In genomic region chr1:85463666-85464496, GRCh38 we compare ENCODE assay signal across 8 cellular contexts. TPM values are rescaled to one million over a fixed set of nuclear protein-coding genes. Genes with fewer than 3 reads are reported as not detected.
DNase-seq lines count a peak whose midpoint lies in the region; ATAC-seq and TF ChIP-seq lines count a peak whose summit lies in the region.

No MANE protein-coding gene starts in this region.

- no peaks in the 10 kb centered on the region for H3K9me3 ChIP-seq in CD8-positive, alpha-beta T cell (ENCODE audit: low read length)
- H3K9me3 ChIP-seq in heart left ventricle (no peaks in the 10 kb centered on the region), prostate gland (no peaks in the 10 kb centered on the region), OCI-LY7 (ENCODE audit: low read length) (no peaks in the 10 kb centered on the region)

- H3K4me1 ChIP-seq in CD8-positive, alpha-beta T cell (ENCODE audit: insufficient read depth, low read length): peaks cover 3% of the 10 kb centered on the region
- H3K4me1 ChIP-seq in heart left ventricle (peaks cover 0 to 23% (median 12%) of the 10 kb centered on the region in 12 donors), prostate gland (replicated peaks) (no peaks in the 10 kb centered on the region), OCI-LY7 (ENCODE audit: insufficient read depth, low read length, poor library complexity, severe bottlenecking) (no peaks in the 10 kb centered on the region)

- H3K36me3 ChIP-seq in CD8-positive, alpha-beta T cell (ENCODE audit: insufficient read depth, low read length): no peaks in the 10 kb centered on the region
- H3K36me3 ChIP-seq in heart left ventricle (no peaks in the 10 kb centered on the region), prostate gland (no peaks in the 10 kb centered on the region), OCI-LY7 (ENCODE audit: insufficient read depth, low read length) (no peaks in the 10 kb centered on the region)

- TF ChIP-seq CTCF in CD8-positive, alpha-beta T cell (IDR thresholded peaks at IDR 0.05): no peak
- TF ChIP-seq CTCF in activated CD8-positive, alpha-beta T cell treated with anti-CD3 and anti-CD28 coated beads for 36 hours (IDR thresholded peaks at IDR 0.05): no peak
- TF ChIP-seq CTCF in heart left ventricle (IDR thresholded peaks at IDR 0.05) (no peak), prostate gland (IDR thresholded peaks at IDR 0.05) (no peak), OCI-LY7 (conservative IDR thresholded peaks at IDR 0.05; ENCODE audit: low read length) (no peak)

- peak overlapping the region; percentile 30 for H3K4me3 ChIP-seq in CD8-positive, alpha-beta T cell (ENCODE audit: low read depth, low read length)
- peak overlapping the region; percentile 3 to 79 (median 70) for H3K4me3 ChIP-seq in heart left ventricle
- peak overlapping the region; percentile 63 to 73 for H3K4me3 ChIP-seq in prostate gland
- H3K4me3 ChIP-seq in OCI-LY7 (ENCODE audit: low read depth, low read length, poor library complexity, severe bottlenecking): no peak overlapping the region

- intact Hi-C loops in CD8-positive, alpha-beta T cell (cut with DNase I, micrococcal nuclease): no loop called here
- intact Hi-C loops in activated CD8-positive, alpha-beta T cell treated with anti-CD3 and anti-CD28 coated beads for 36 hours (cut with micrococcal nuclease): loop anchor here (10.0 kb wide), 1 partner anchor 159 kb away; no protein-coding TSS in a partner anchor
- intact Hi-C loops in heart left ventricle (cut with DNase I) (loop anchor here in 3 of 10 donors (2.0 to 10.0 kb wide), 4 partner anchors 57 to 159 kb away; partner anchors contain the start of gene CCN1 (in 2 of the 3)), prostate gland (cut with DNase I) (no loop called here), OCI-LY7 (cut with micrococcal nuclease; ENCODE audit: unreplicated experiment) (no loop called here)

- peaks cover 7% of the 10 kb centered on the region for H3K4me1 Mint-ChIP-seq in CD8-positive, alpha-beta T cell (ENCODE audit: low read depth)
- peaks cover 10% of the 10 kb centered on the region for H3K4me1 Mint-ChIP-seq in activated CD8-positive, alpha-beta T cell treated with anti-CD3 and anti-CD28 coated beads for 36 hours (ENCODE audit: low read depth)

- POLR2A ChIA-PET in CD8-positive, alpha-beta T cell (lab: Charles Lee): no interaction called here
- POLR2A ChIA-PET in activated CD8-positive, alpha-beta T cell treated with anti-CD3 and anti-CD28 coated beads for 36 hours (lab: Charles Lee): interaction anchor here (1.0 kb wide), 1 partner anchor 12 kb away, joined by 4 read pairs; no protein-coding TSS in a partner anchor
- POLR2A ChIA-PET in OCI-LY7 (lab: Charles Lee): interaction anchor here (0.9 kb wide), 1 partner anchor 79 kb away, joined by 4 read pairs; no protein-coding TSS in a partner anchor

- H3K27me3 Mint-ChIP-seq in CD8-positive, alpha-beta T cell (ENCODE audit: low read depth): peaks cover 51% of the 10 kb centered on the region
- H3K27me3 Mint-ChIP-seq in activated CD8-positive, alpha-beta T cell treated with anti-CD3 and anti-CD28 coated beads for 36 hours: peaks cover 51% of the 10 kb centered on the region

- H3K9me2 ChIP-seq in OCI-LY7 (ENCODE audit: insufficient read depth, low read length): no peaks in the 10 kb centered on the region

- no peak for ATAC-seq in CD8-positive, alpha-beta T cell
- ATAC-seq in HG03354 (IDR thresholded peaks at IDR 0.05; ENCODE audit: poor library complexity, severe bottlenecking, unreplicated experiment) (peak; percentile 5), heart left ventricle (peak in 3 of 4 donors; percentile 10 to 36 (median 30)), GM18858 (IDR thresholded peaks at IDR 0.05; ENCODE audit: unreplicated experiment) (no peak), GM21737 (IDR thresholded peaks at IDR 0.05; ENCODE audit: unreplicated experiment) (no peak)
- no peak for ATAC-seq in activated CD8-positive, alpha-beta T cell treated with anti-CD3 and anti-CD28 coated beads for 36 hours

- H3K27ac ChIP-seq in CD8-positive, alpha-beta T cell (ENCODE audit: low read depth, low read length): no peak overlapping the region
- peak overlapping the region in 9 of 12 donors; percentile 50 to 83 (median 78) for H3K27ac ChIP-seq in heart left ventricle
- peak overlapping the region; percentile 78 to 86 for H3K27ac ChIP-seq in prostate gland
- H3K27ac ChIP-seq in OCI-LY7 (ENCODE audit: low read depth, low read length, poor library complexity, severe bottlenecking): no peak overlapping the region

- no peaks in the 10 kb centered on the region for H3K9me3 Mint-ChIP-seq in CD8-positive, alpha-beta T cell
- no peaks in the 10 kb centered on the region for H3K9me3 Mint-ChIP-seq in activated CD8-positive, alpha-beta T cell treated with anti-CD3 and anti-CD28 coated beads for 36 hours

- no TSS peak for BruUV-seq in OCI-LY7 (replicated peaks; lab: Mats Ljungman, UMichigan)

- no peak overlapping the region for H2AFZ ChIP-seq in OCI-LY7 (ENCODE audit: low read length)

- 5 to 9% (median 6%) methylated on average over 20 to 26 of the region's 26 CpGs for WGBS in heart left ventricle, 4 donors
- WGBS in prostate gland: 4% methylated on average over 26 of the region's 26 CpGs

- peaks cover 12% of the 10 kb centered on the region for H3K27me3 ChIP-seq in CD8-positive, alpha-beta T cell (ENCODE audit: insufficient read depth, low read length)
- peaks cover 0 to 30% (median 0%) of the 10 kb centered on the region in 9 donors for H3K27me3 ChIP-seq in heart left ventricle
- H3K27me3 ChIP-seq in prostate gland (replicated peaks; ENCODE audit: insufficient read depth): no peaks in the 10 kb centered on the region

- H3K27ac Mint-ChIP-seq in CD8-positive, alpha-beta T cell: no peak overlapping the region
- H3K27ac Mint-ChIP-seq in activated CD8-positive, alpha-beta T cell treated with anti-CD3 and anti-CD28 coated beads for 36 hours: no peak overlapping the region

- H3K36me3 Mint-ChIP-seq in CD8-positive, alpha-beta T cell: no peaks in the 10 kb centered on the region
- H3K36me3 Mint-ChIP-seq in activated CD8-positive, alpha-beta T cell treated with anti-CD3 and anti-CD28 coated beads for 36 hours (ENCODE audit: low read depth): no peaks in the 10 kb centered on the region

- TF ChIP-seq POLR2A in heart left ventricle (IDR thresholded peaks at IDR 0.05) (no peak), prostate gland (IDR thresholded peaks at IDR 0.05) (no peak)

- H3K4me2 ChIP-seq in OCI-LY7 (ENCODE audit: low read length): no peak overlapping the region

- no peaks in the 10 kb centered on the region for H4K20me1 ChIP-seq in OCI-LY7 (ENCODE audit: insufficient read depth, low read length)

- CTCF ChIA-PET in CD8-positive, alpha-beta T cell (lab: Charles Lee): no interaction called here
- CTCF ChIA-PET in activated CD8-positive, alpha-beta T cell treated with anti-CD3 and anti-CD28 coated beads for 36 hours (lab: Charles Lee): interaction anchor here (0.6 to 1.3 kb wide), 3 partner anchors 9 to 391 kb away, joined by 3 to 5 read pairs (median 3); no protein-coding TSS in a partner anchor
- CTCF ChIA-PET in OCI-LY7 (lab: Charles Lee; ENCODE audit: unreplicated experiment): no interaction called here

- H3K4me3 Mint-ChIP-seq in CD8-positive, alpha-beta T cell: peak overlapping the region; percentile 49
- H3K4me3 Mint-ChIP-seq in activated CD8-positive, alpha-beta T cell treated with anti-CD3 and anti-CD28 coated beads for 36 hours: peak overlapping the region; percentile 52

- DNase-seq in CD8-positive, alpha-beta T cell: no peak
- DNase-seq in activated CD8-positive, alpha-beta T cell treated with anti-CD3 and anti-CD28 coated beads for 36 hours: no peak
- no peak for DNase-seq in heart left ventricle
- DNase-seq in prostate gland (ENCODE audit: low spot score): no peak
- no peak for DNase-seq in OCI-LY7 (ENCODE audit: low spot score)

- H3K79me2 ChIP-seq in OCI-LY7 (ENCODE audit: insufficient read depth, low read depth, low read length): no peaks in the 10 kb centered on the region

RNA-seq across cellular contexts. Expression of gene DDAH1, which starts 1.1 kb away (rescaled TPM):
- not detected for total RNA-seq in CD8-positive, alpha-beta T cell
- under 1 TPM; 0.07 to 0.09 TPM for total RNA-seq in activated CD8-positive, alpha-beta T cell treated with anti-CD3 and anti-CD28 coated beads for 36 hours
- total RNA-seq in heart left ventricle (10 to 100 TPM in 8 of 9 donors, 1 to 10 TPM in 1; 9.8 to 33.9 (median 18.0) TPM), prostate gland (10 to 100 TPM; 61.6 to 70.7 TPM), OCI-LY7 (2022) (not detected in 2 replicates)
- polyA plus RNA-seq in heart left ventricle: 10 to 100 TPM in 1 of 2 donors, 1 to 10 TPM in 1; 5.7 to 14.7 TPM
- not detected in 2 replicates for total RNA-seq in OCI-LY7 (2014; rRNA removed; shearing (Covaris generic))

Comparison
In these comparisons a context has a peak if more than half of its experiments do, and no peak if none do; other contexts are left out.
1. ATAC-seq: peak in HG03354 (single experiment) and heart left ventricle (3 of 4); none in CD8-positive, alpha-beta T cell (single experiment), activated CD8-positive, alpha-beta T cell treated with anti-CD3 and anti-CD28 coated beads for 36 hours (single experiment), GM18858 (single experiment) and GM21737 (single experiment).
2. H3K27ac ChIP-seq: peak in heart left ventricle (9 of 12) and prostate gland (2 of 2); none in CD8-positive, alpha-beta T cell (single experiment) and OCI-LY7 (single experiment).
3. RNA of gene DDAH1, which starts 1.1 kb away (total RNA-seq): 61.6 to 70.7 TPM in prostate gland and 9.8 to 33.9 TPM in heart left ventricle; 0.07 to 0.09 TPM in activated CD8-positive, alpha-beta T cell treated with anti-CD3 and anti-CD28 coated beads for 36 hours, not detected in CD8-positive, alpha-beta T cell and not detected in OCI-LY7; every median in the first group is over 4 times any median in the second.